In the genomic region with DNA sequence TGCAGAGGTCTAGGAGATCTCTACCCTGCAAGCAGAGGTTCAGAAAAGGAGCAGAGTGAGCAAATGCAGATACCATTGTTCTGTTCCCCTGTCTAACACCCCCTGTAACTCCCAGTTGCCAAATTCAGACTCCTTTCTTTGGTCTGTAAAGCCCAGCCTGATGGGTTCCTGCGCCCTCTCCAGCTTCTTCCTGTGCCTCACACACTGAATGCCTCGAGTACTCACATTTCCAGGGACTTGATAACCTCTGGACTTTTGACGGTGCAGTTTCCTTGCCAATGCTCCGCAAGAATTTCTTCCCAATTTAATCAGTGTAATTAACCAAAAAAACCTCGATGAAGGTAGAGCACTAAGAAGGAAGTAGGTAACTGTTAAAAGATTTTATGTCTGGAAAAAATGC, we compare ENCODE assay signal across 2 cellular contexts.
TF ChIP-seq lines count a peak whose summit lies in the region.

No MANE protein-coding gene starts in this region.

TF ChIP-seq in liver, 16 proteins besides CTCF, POLR2A, EP300 and RAD21:
- TF ChIP-seq NR2F2 (IDR thresholded peaks at IDR 0.05) (peak; percentile 86), GABPA (IDR thresholded peaks at IDR 0.05 in 1 of 2, conservative IDR thresholded peaks at IDR 0.05 in 1 of 2) (no peak), SP1 (IDR thresholded peaks at IDR 0.05) (peak; percentile 13), TAF1 (conservative IDR thresholded peaks at IDR 0.05) (no peak), YY1 (IDR thresholded peaks at IDR 0.05) (no peak), HNF4A (conservative IDR thresholded peaks at IDR 0.05) (peak in 1 of 2 donors; percentile 30), JUND (IDR thresholded peaks at IDR 0.05) (no peak)

TF ChIP-seq in HepG2, 621 proteins besides CTCF, POLR2A, EP300 and RAD21:
- TF ChIP-seq NFIC (IDR thresholded peaks at IDR 0.05; ENCODE audit: low read length) = no peak
- no peak for TF ChIP-seq HOXA7 (CRISPR knock-in tag; IDR thresholded peaks at IDR 0.05)
- TF ChIP-seq ZSCAN25 (CRISPR knock-in tag; IDR thresholded peaks at IDR 0.05) = no peak
- no peak for TF ChIP-seq ZNF20 (CRISPR knock-in tag; IDR thresholded peaks at IDR 0.05)
- no peak for TF ChIP-seq SNAPC4 (CRISPR knock-in tag; IDR thresholded peaks at IDR 0.05)
- TF ChIP-seq MTF2 (CRISPR knock-in tag; IDR thresholded peaks at IDR 0.05; ENCODE audit: borderline replicate concordance) = no peak
- no peak for TF ChIP-seq MLXIP (CRISPR knock-in tag; IDR thresholded peaks at IDR 0.05; ENCODE audit: borderline replicate concordance)
- no peak for TF ChIP-seq ARNTL (CRISPR knock-in tag; IDR thresholded peaks at IDR 0.05)
- TF ChIP-seq ARHGAP35 (CRISPR knock-in tag; IDR thresholded peaks at IDR 0.05; ENCODE audit: borderline replicate concordance) = no peak
- no peak for TF ChIP-seq HNF4A (CRISPR knock-in tag; IDR thresholded peaks at IDR 0.05)
- TF ChIP-seq KAT2B (IDR thresholded peaks at IDR 0.05; ENCODE audit: borderline replicate concordance, low read depth, low read length) = no peak
- no peak for TF ChIP-seq NONO (IDR thresholded peaks at IDR 0.05)
- no peak for TF ChIP-seq NONO (CRISPR knock-in tag; conservative IDR thresholded peaks at IDR 0.05)
- TF ChIP-seq ZNF329 (CRISPR knock-in tag; IDR thresholded peaks at IDR 0.05; ENCODE audit: low read depth) = no peak
- TF ChIP-seq KDM2A (CRISPR knock-in tag; IDR thresholded peaks at IDR 0.05; ENCODE audit: borderline replicate concordance, low read depth) = no peak
- TF ChIP-seq ZNF207 (IDR thresholded peaks at IDR 0.05; ENCODE audit: borderline replicate concordance) = no peak
- no peak for TF ChIP-seq ZZZ3 (CRISPR knock-in tag; IDR thresholded peaks at IDR 0.05; ENCODE audit: borderline replicate concordance)
- no peak for TF ChIP-seq ZNF101 (CRISPR knock-in tag; IDR thresholded peaks at IDR 0.05; ENCODE audit: borderline replicate concordance, low read depth)
- TF ChIP-seq YY1 (IDR thresholded peaks at IDR 0.05; ENCODE audit: insufficient read depth, insufficient replicate concordance, low read depth, low read length) = no peak
- TF ChIP-seq, protein P1, sequence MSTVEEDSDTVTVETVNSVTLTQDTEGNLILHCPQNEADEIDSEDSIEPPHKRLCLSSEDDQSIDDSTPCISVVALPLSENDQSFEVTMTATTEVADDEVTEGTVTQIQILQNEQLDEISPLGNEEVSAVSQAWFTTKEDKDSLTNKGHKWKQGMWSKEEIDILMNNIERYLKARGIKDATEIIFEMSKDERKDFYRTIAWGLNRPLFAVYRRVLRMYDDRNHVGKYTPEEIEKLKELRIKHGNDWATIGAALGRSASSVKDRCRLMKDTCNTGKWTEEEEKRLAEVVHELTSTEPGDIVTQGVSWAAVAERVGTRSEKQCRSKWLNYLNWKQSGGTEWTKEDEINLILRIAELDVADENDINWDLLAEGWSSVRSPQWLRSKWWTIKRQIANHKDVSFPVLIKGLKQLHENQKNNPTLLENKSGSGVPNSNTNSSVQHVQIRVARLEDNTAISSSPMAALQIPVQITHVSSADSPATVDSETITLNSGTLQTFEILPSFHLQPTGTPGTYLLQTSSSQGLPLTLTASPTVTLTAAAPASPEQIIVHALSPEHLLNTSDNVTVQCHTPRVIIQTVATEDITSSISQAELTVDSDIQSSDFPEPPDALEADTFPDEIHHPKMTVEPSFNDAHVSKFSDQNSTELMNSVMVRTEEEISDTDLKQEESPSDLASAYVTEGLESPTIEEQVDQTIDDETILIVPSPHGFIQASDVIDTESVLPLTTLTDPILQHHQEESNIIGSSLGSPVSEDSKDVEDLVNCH (CRISPR knock-in tag; IDR thresholded peaks at IDR 0.05) = no peak
